Comparison of ENCODE assay signal across 9 cellular contexts in genomic region chr2:205892141-205893064, GRCh38.
DNase-seq lines count a peak whose midpoint lies in the region; ATAC-seq and TF ChIP-seq lines count a peak whose summit lies in the region.
"Had no signal": no experiment of that assay in that cellular context is flagged by ENCODE, and none has a peak within 500 bp of the region (broad histone marks: within the 10 kb centered on the region; RNA-seq: fewer than 3 reads in every experiment).

No MANE protein-coding gene starts in this region.

- intact Hi-C loops in PC-9 (cut with micrococcal nuclease; ENCODE audit: unreplicated experiment), result no loop called here

- BruUV-seq in PC-9 (replicated peaks; lab: Mats Ljungman, UMichigan), result no TSS peak

- H3K9me3 ChIP-seq in endocrine pancreas (ENCODE audit: control insufficient read depth, low read length) (no peaks in the 10 kb centered on the region), T-helper 17 cell (ENCODE audit: control insufficient read depth, low read length, poor library complexity, severe bottlenecking) (no peaks in the 10 kb centered on the region), PC-9 (ENCODE audit: insufficient read depth, low read depth) (no peaks in the 10 kb centered on the region)

- H3K4me2 ChIP-seq in PC-9, result no peak overlapping the region

- ATAC-seq in HG03139 (IDR thresholded peaks at IDR 0.05; ENCODE audit: unreplicated experiment) (no peak), GM19324 (IDR thresholded peaks at IDR 0.05; ENCODE audit: low FRiP score, unreplicated experiment) (no peak), T-helper 17 cell (no peak)

- H4K20me1 ChIP-seq in PC-9 (ENCODE audit: insufficient read depth), result no peaks in the 10 kb centered on the region

- H3K27me3 ChIP-seq in endocrine pancreas (ENCODE audit: control insufficient read depth, insufficient read depth, low read length), result no peaks in the 10 kb centered on the region
- H3K27me3 ChIP-seq in PC-9 (ENCODE audit: insufficient read depth, low read depth), result no peaks in the 10 kb centered on the region

- no peaks in the 10 kb centered on the region for H3K36me3 ChIP-seq in endocrine pancreas (ENCODE audit: control insufficient read depth, insufficient read depth, low read length)
- H3K36me3 ChIP-seq in PC-9 (ENCODE audit: low read depth), result no peaks in the 10 kb centered on the region

- H3K4me3 Mint-ChIP-seq in T-helper 17 cell, result no peak overlapping the region
- H3K4me3 Mint-ChIP-seq: mesothelial cell of epicardium had no signal

- H3F3A ChIP-seq in PC-9 (ENCODE audit: insufficient read depth, low read depth), result no peaks in the 10 kb centered on the region

- H3K4me1 ChIP-seq in endocrine pancreas (ENCODE audit: control insufficient read depth, insufficient read depth, low read length) (no peaks in the 10 kb centered on the region), PC-9 (replicated peaks; ENCODE audit: insufficient read depth) (no peaks in the 10 kb centered on the region)

- no peaks in the 10 kb centered on the region for H3K36me3 Mint-ChIP-seq in T-helper 17 cell (ENCODE audit: low read depth)
- H3K36me3 Mint-ChIP-seq: mesothelial cell of epicardium had no signal

- H3K79me2 ChIP-seq in PC-9 (ENCODE audit: low read depth), result no peaks in the 10 kb centered on the region

- POLR2A ChIA-PET in PC-9 (lab: Charles Lee; ENCODE audit: unreplicated experiment), result no interaction called here

- H3K4me3 ChIP-seq in endocrine pancreas (ENCODE audit: control insufficient read depth, insufficient read depth, low read length) (peak overlapping the region; percentile 65), PC-9 (no peak overlapping the region)

- DNase-seq in H4 (ENCODE audit: low spot score) (peak; percentile 39), NCI-H510A (lab: John Stamatoyannopoulos, UW) (peak; percentile 7), pons (ENCODE audit: low spot score) (peak; percentile 15), T-helper 17 cell (no peak), PC-9 (no peak)

- H3K9ac ChIP-seq in endocrine pancreas (ENCODE audit: control insufficient read depth, insufficient read depth, low read length), result no peak overlapping the region

- H3K9me2 ChIP-seq in PC-9 (ENCODE audit: insufficient read depth), result no peaks in the 10 kb centered on the region

- no peaks in the 10 kb centered on the region for H3K4me1 Mint-ChIP-seq in T-helper 17 cell

- H2AFZ ChIP-seq in PC-9, result no peak overlapping the region

- no peak overlapping the region for H3K27ac Mint-ChIP-seq in T-helper 17 cell
- H3K27ac Mint-ChIP-seq: mesothelial cell of epicardium had no signal

- no peak overlapping the region for H3K27ac ChIP-seq in PC-9

- H3K27me3 Mint-ChIP-seq in T-helper 17 cell, result peaks cover 23% of the 10 kb centered on the region

- TF ChIP-seq CTCF in PC-9 (conservative IDR thresholded peaks at IDR 0.05), result no peak

- CTCF ChIA-PET in PC-9 (lab: Charles Lee), result no interaction called here

Comparison
In these comparisons a context has a peak if more than half of its experiments do, and no peak if none do; other contexts are left out.
1. DNase-seq: peak in H4 (single experiment), NCI-H510A (single experiment) and pons (single experiment); none in T-helper 17 cell (0 of 3) and PC-9 (0 of 2).